Comparison of ENCODE assay signal across 15 cellular contexts in the genomic region with DNA sequence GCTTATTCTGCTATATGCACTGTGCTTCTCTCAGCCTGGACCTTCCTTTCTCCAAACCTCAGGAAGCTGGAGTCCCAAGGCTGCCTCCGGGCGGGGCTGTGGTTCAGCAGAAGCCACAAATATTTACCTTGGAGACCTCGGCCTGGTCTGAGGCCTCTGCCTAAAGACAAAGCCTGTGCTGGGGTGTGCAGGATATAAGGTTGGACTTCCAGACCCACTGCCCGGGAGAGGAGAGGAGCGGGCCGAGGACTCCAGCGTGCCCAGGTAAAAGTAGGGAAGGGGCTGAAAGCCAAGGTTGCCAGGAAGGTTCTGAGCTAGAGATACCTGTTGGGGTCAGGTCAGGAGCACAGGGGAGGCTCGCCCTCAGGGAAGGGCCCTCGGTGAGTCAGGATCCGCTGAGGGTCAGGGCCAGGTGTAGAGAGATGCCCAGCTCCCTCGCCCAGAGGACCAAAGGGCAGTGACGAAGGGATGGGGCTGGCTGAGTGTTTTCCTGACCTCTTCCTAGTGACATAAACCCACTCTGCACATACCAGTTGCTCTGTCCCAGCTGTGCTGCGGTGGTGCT. TPM values are rescaled to one million over a fixed set of nuclear protein-coding genes. Genes with fewer than 3 reads are reported as not detected.
"Had no signal": no experiment of that assay in that cellular context is flagged by ENCODE, and none has a peak within 500 bp of the region (broad histone marks: within the 10 kb centered on the region; RNA-seq: fewer than 3 reads in every experiment).

A gene with protein sequence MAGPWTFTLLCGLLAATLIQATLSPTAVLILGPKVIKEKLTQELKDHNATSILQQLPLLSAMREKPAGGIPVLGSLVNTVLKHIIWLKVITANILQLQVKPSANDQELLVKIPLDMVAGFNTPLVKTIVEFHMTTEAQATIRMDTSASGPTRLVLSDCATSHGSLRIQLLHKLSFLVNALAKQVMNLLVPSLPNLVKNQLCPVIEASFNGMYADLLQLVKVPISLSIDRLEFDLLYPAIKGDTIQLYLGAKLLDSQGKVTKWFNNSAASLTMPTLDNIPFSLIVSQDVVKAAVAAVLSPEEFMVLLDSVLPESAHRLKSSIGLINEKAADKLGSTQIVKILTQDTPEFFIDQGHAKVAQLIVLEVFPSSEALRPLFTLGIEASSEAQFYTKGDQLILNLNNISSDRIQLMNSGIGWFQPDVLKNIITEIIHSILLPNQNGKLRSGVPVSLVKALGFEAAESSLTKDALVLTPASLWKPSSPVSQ (plus strand): TSS at position 224 of the 565 bp plus-strand sequence. CDS start 2,860 bp downstream, outside the sequence.

- H3K27me3 ChIP-seq: ascending aorta, cardiac muscle cell, ovary had no signal

- H3K27ac ChIP-seq: ascending aorta, cardiac muscle cell, esophagus muscularis mucosa, ovary had no signal

- H3K4me1 ChIP-seq: ascending aorta, esophagus muscularis mucosa had no signal

- H3K4me3 ChIP-seq: ascending aorta, cardiac muscle cell, esophagus muscularis mucosa, ovary had no signal

- H3K9me3 Mint-ChIP-seq: activated naive CD8-positive, alpha-beta T cell treated with anti-CD3 and anti-CD28 coated beads, Interleukin-2, amount 50 U/mL, for 24 hours; immature natural killer cell; nephron had no signal

- H3K27ac Mint-ChIP-seq: activated naive CD8-positive, alpha-beta T cell treated with anti-CD3 and anti-CD28 coated beads, Interleukin-2, amount 50 U/mL, for 24 hours; nephron had no signal

- ATAC-seq: activated naive CD8-positive, alpha-beta T cell treated with anti-CD3 and anti-CD28 coated beads, Interleukin-2, amount 50 U/mL, for 24 hours; left colon had no signal

- H3K4me3 Mint-ChIP-seq: activated naive CD8-positive, alpha-beta T cell treated with anti-CD3 and anti-CD28 coated beads, Interleukin-2, amount 50 U/mL, for 24 hours; immature natural killer cell; nephron had no signal

- H3K4me1 Mint-ChIP-seq: activated naive CD8-positive, alpha-beta T cell treated with anti-CD3 and anti-CD28 coated beads, Interleukin-2, amount 50 U/mL, for 24 hours; immature natural killer cell had no signal

- DNase-seq: activated CD4-positive, alpha-beta T cell treated with anti-CD3 and anti-CD28 coated beads for 48 hours; activated naive CD4-positive, alpha-beta T cell treated with Interleukin-2 at 50 U/mL for 16 hours; activated naive CD8-positive, alpha-beta T cell treated with anti-CD3 and anti-CD28 coated beads, Interleukin-2, amount 50 U/mL, for 24 hours; immature natural killer cell; left colon; ovary; stimulated activated CD4-positive, alpha-beta T cell treated with anti-CD3 and anti-CD28 coated beads, Interleukin-15, amount 100 ng/mL, for 24 hours had no signal

- H3K9me3 ChIP-seq: ascending aorta, esophagus muscularis mucosa, ovary had no signal

- H3K36me3 ChIP-seq: ascending aorta, cardiac muscle cell, esophagus muscularis mucosa, ovary had no signal

- H3K36me3 Mint-ChIP-seq: immature natural killer cell had no signal

RNA-seq across cellular contexts. Expression of the gene that starts here (rescaled TPM):
- total RNA-seq: ascending aorta; cardiac muscle cell; esophagus muscularis mucosa; fibroblast of villous mesenchyme; left colon; renal cortical epithelial cell; skeletal muscle tissue; T-helper 1 cell treated with Interleukin-12 subunit alpha and Interleukin-12 subunit beta and Interleukin-4 antibody, amounts not matched to agents 30 ng/mL and 1 ng/mL, for 36 hours had no signal
- polyA plus RNA-seq: cardiac muscle cell, immature natural killer cell, ovary had no signal
